ENCODE assay signal across 7 cellular contexts in the genomic region with DNA sequence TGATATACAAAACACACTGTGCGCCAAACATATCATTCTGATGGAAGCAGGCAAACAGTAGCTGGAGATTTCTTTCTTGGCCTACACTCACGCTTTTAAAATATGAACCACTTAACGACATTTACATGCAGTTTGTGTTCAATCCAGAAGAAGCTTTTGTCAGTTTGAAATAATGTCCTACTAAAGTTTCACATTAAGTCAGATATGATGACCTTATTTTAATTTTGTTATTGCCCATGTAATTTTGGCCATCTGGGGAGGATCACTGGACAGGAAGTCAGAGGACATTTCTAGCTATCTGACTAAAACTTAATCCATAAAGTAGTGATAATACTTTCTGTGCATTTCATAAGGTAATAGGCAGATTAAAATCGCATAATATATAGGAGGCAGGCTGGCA.
"Had no signal": no experiment of that assay in that cellular context is flagged by ENCODE, and none has a peak within 500 bp of the region (broad histone marks: within the 10 kb centered on the region; RNA-seq: fewer than 3 reads in every experiment).

No MANE protein-coding gene starts in this region.

- H3K27ac Mint-ChIP-seq: HFFc6 had no signal

- ATAC-seq: HCT116, K562 had no signal

- H3K9me3 ChIP-seq: HAP-1 had no signal

- H3K36me3 ChIP-seq: HAP-1 had no signal

- H3K4me3 ChIP-seq: HAP-1, K562 had no signal

- H3K4me3 Mint-ChIP-seq: HFFc6 had no signal

- DNase-seq: GOT3, H7, HFFc6, IMR-90 had no signal
